In the genomic region with DNA sequence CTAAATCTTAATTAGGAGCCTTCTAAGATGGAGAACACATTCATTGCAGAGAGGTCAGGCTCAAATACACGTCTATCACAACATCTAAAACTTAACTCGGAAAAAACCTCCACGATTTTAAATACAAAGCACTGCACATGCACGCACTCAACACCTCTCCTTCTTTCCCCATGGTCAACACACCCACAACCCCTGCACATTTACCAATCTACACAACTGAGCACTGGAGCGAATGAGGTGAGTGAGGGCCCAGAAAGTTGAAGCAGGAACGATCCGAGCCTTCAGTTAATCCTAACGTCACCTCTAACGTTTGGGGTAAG, we compare ENCODE assay signal across 8 cellular contexts. TPM values are rescaled to one million over a fixed set of nuclear protein-coding genes. Genes with fewer than 3 reads are reported as not detected.
DNase-seq lines count a peak whose midpoint lies in the region; ATAC-seq, FAIRE-seq and TF ChIP-seq lines count a peak whose summit lies in the region.

No MANE protein-coding gene starts in this region.

- FAIRE-seq in pancreas (lab: Jason Lieb, UNC): no peak

- H3K27me3 ChIP-seq in OCI-LY3 (ENCODE audit: low read depth, low read length) (no peaks in the 10 kb centered on the region), esophagus muscularis mucosa (no peaks in the 10 kb centered on the region), pancreas (no peaks in the 10 kb centered on the region)

- no peak for TF ChIP-seq POLR2A in esophagus muscularis mucosa (IDR thresholded peaks at IDR 0.05; ENCODE audit: low read depth)

- H3K4me1 ChIP-seq in OCI-LY3 (ENCODE audit: low read length): peaks cover 9% of the 10 kb centered on the region
- H3K4me1 ChIP-seq in esophagus muscularis mucosa: peaks cover 11 to 23% (median 19%) of the 10 kb centered on the region in 4 donors
- peaks cover 0 to 15% (median 0%) of the 10 kb centered on the region in 3 donors for H3K4me1 ChIP-seq in pancreas

- H3K4me3 ChIP-seq in GM12875 (ENCODE audit: low read depth, low read length): peak overlapping the region; percentile 67
- peak overlapping the region; percentile 80 for H3K4me3 ChIP-seq in OCI-LY3 (ENCODE audit: low read length)
- peak overlapping the region; percentile 65 to 98 (median 84) for H3K4me3 ChIP-seq in esophagus muscularis mucosa
- H3K4me3 ChIP-seq in pancreas: peak overlapping the region; percentile 78 to 80 (median 79)

- no peak for TF ChIP-seq CTCF in GM12875 (IDR thresholded peaks at IDR 0.05; ENCODE audit: borderline replicate concordance, insufficient read depth, low read depth, low read length)
- no peak for TF ChIP-seq CTCF in OCI-LY3 (IDR thresholded peaks at IDR 0.05; ENCODE audit: low read depth, low read length)
- TF ChIP-seq CTCF in esophagus muscularis mucosa (IDR thresholded peaks at IDR 0.05): no peak
- TF ChIP-seq CTCF in pancreas (IDR thresholded peaks at IDR 0.05): no peak

- H3K9ac ChIP-seq in OCI-LY3 (ENCODE audit: low read length): peak overlapping the region; percentile 84

- intact Hi-C loops in esophagus muscularis mucosa (cut with DNase I) (loop anchor here (10.0 kb wide), 1 partner anchor 652 kb away; a partner anchor contains a TSS), pancreas (cut with DNase I) (no loop called here)

- no peak for DNase-seq in esophagus muscularis mucosa (ENCODE audit: extremely low spot score)
- no peak for DNase-seq in pancreas
- DNase-seq in NCI-H510A (lab: John Stamatoyannopoulos, UW): no peak
- no peak for DNase-seq in NCI-H1092 treated with DMSO at 0.1 percent for 48 hours (lab: John Stamatoyannopoulos, UW)
- no peak for DNase-seq in NCI-H69 (lab: John Stamatoyannopoulos, UW)

- no peak for TF ChIP-seq EP300 in esophagus muscularis mucosa (IDR thresholded peaks at IDR 0.05)

- no peaks in the 10 kb centered on the region for H4K20me1 ChIP-seq in OCI-LY3 (ENCODE audit: insufficient read depth, low read length)

- H3K4me2 ChIP-seq in OCI-LY3 (ENCODE audit: low read length): peak overlapping the region; percentile 92

- H2AFZ ChIP-seq in OCI-LY3 (ENCODE audit: low read depth, low read length): peak overlapping the region; percentile 85

- H3K36me3 ChIP-seq in OCI-LY3 (replicated peaks; ENCODE audit: low read depth, low read length): no peaks in the 10 kb centered on the region
- H3K36me3 ChIP-seq in esophagus muscularis mucosa: peaks cover 0 to 11% (median 6%) of the 10 kb centered on the region in 4 donors
- H3K36me3 ChIP-seq in pancreas: no peaks in the 10 kb centered on the region

- peaks cover 6% of the 10 kb centered on the region; the same call in 1 of the 2 replicates for H3K79me2 ChIP-seq in OCI-LY3 (ENCODE audit: low read length)

- ATAC-seq in pancreas: peak; percentile 29 to 51 (median 50)
- no peak for ATAC-seq in GM19351 (IDR thresholded peaks at IDR 0.05; ENCODE audit: unreplicated experiment)

- H3K27ac ChIP-seq in OCI-LY3 (ENCODE audit: low read length): peak overlapping the region; percentile 54
- peak overlapping the region; percentile 81 to 95 (median 92) for H3K27ac ChIP-seq in esophagus muscularis mucosa (replicated peaks in 1 of 4)
- H3K27ac ChIP-seq in pancreas: peak overlapping the region; percentile 80 to 93 (median 86)

- no peaks in the 10 kb centered on the region for H3K9me3 ChIP-seq in OCI-LY3 (ENCODE audit: insufficient read depth, low read length)
- no peaks in the 10 kb centered on the region for H3K9me3 ChIP-seq in esophagus muscularis mucosa
- no peaks in the 10 kb centered on the region for H3K9me3 ChIP-seq in pancreas

- 0% methylated on average over 9 of the region's 9 CpGs for WGBS in esophagus muscularis mucosa
- 0% methylated on average over 9 of the region's 9 CpGs for WGBS in pancreas, 2 donors

RNA-seq across cellular contexts. Expression of a gene that starts 0.3 kb away (rescaled TPM):
- total RNA-seq in esophagus muscularis mucosa: 10 to 100 TPM; 19.0 to 33.3 (median 29.7) TPM
- total RNA-seq in pancreas: 10 to 100 TPM in 2 of 6 donors, 1 to 10 TPM in 4; 4.1 to 13.4 (median 7.3) TPM
- 10 to 100 TPM in 1 of 2 donors, 1 to 10 TPM in 1; 7.4 to 22.9 TPM for polyA plus RNA-seq in pancreas

RNA-seq across cellular contexts. Expression of a gene that starts 16.7 kb away (rescaled TPM):
- 1 to 10 TPM in 3 of 4 donors, under 1 TPM in 1; 0.42 to 5.1 (median 2.9) TPM for total RNA-seq in esophagus muscularis mucosa
- 1 to 10 TPM; 1.3 to 2.4 (median 1.9) TPM for total RNA-seq in pancreas
- polyA plus RNA-seq in pancreas: 1 to 10 TPM; 2.4 to 4.3 TPM

RNA-seq across cellular contexts. Expression of a gene that starts 52.9 kb away (rescaled TPM):
- total RNA-seq in esophagus muscularis mucosa: not detected
- total RNA-seq in pancreas: not detected
- polyA plus RNA-seq in pancreas: not detected
